9 cellular contexts compared by ENCODE assay signal in the genomic region with DNA sequence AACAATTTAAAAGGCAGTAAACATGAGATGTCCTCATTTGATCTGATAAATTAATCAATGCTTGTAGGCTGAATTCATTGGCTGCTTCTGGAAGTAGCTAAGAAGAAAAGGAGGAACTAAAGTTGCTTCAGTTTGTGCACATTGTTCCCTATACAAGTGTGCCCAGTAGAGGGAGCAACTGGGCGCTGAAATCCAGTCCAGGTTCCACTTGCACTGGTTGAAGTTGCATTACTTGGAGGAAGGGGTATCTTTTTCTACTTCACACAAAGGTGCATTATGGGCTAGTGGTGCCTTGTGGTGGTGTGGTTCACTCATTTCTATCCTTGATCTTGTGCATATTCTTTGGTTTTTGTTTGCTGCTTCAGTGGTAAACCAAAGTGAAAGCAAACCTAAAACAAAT.
DNase-seq lines count a peak whose midpoint lies in the region; ATAC-seq, FAIRE-seq and TF ChIP-seq lines count a peak whose summit lies in the region.
"Had no signal": no experiment of that assay in that cellular context is flagged by ENCODE, and none has a peak within 500 bp of the region (broad histone marks: within the 10 kb centered on the region; RNA-seq: fewer than 3 reads in every experiment).

No MANE protein-coding gene starts in this region.

- H3K36me3 Mint-ChIP-seq in neural crest cell (ENCODE audit: low read depth) = no peaks in the 10 kb centered on the region
- H3K36me3 Mint-ChIP-seq: natural killer cell had no signal

- TF ChIP-seq POLR2A in GM12892 (IDR thresholded peaks at IDR 0.05; ENCODE audit: low read depth, low read length) = no peak

- peak; percentile 80 for ATAC-seq in HG02938 (IDR thresholded peaks at IDR 0.05; ENCODE audit: unreplicated experiment)

- peaks cover 7% of the 10 kb centered on the region for H3K27me3 Mint-ChIP-seq in neural crest cell (ENCODE audit: low read depth)

- peak; percentile 58 for FAIRE-seq in GM12892 (lab: Jason Lieb, UNC)

- H3K4me3 Mint-ChIP-seq in neural crest cell = no peak overlapping the region
- H3K4me3 Mint-ChIP-seq: natural killer cell had no signal

- peak; percentile 84 for TF ChIP-seq CTCF in neural crest cell (conservative IDR thresholded peaks at IDR 0.05)

- peak in 8 of 14 donors; percentile 0 to 19 (median 2) for DNase-seq in C1 segment of cervical spinal cord (lab: John Stamatoyannopoulos, UW)
- no peak for DNase-seq in GM12892 (ENCODE audit: insufficient read length)
- peak; percentile 11 for DNase-seq in NOMO-1 treated with dmso at 0.1 percent for 144 hours (lab: John Stamatoyannopoulos, UW; ENCODE audit: unreplicated experiment)
- DNase-seq in ecto neural progenitor cell (ENCODE audit: low spot score) = peak; percentile 52
- DNase-seq in neural crest cell (ENCODE audit: low read depth, low spot score) = peak; percentile 54
- DNase-seq in glomerular visceral epithelial cell (ENCODE audit: extremely low spot score) = no peak
- DNase-seq in activated effector memory CD4-positive, alpha-beta T cell treated with anti-CD3 and anti-CD28 coated beads, Interleukin-2, amount 50 U/mL, for 16 hours = no peak
- DNase-seq: natural killer cell had no signal

- peaks cover 2% of the 10 kb centered on the region for H3K9me3 Mint-ChIP-seq in neural crest cell
- H3K9me3 Mint-ChIP-seq: natural killer cell had no signal

- no peak overlapping the region for H3K27ac Mint-ChIP-seq in neural crest cell (ENCODE audit: unreplicated experiment)
- H3K27ac Mint-ChIP-seq: natural killer cell had no signal

- no peaks in the 10 kb centered on the region for H3K4me1 Mint-ChIP-seq in neural crest cell
- H3K4me1 Mint-ChIP-seq: natural killer cell had no signal

Comparison
In these comparisons a context has a peak if more than half of its experiments do, and no peak if none do; other contexts are left out.
1. DNase-seq: peak in C1 segment of cervical spinal cord (8 of 14), NOMO-1 treated with dmso at 0.1 percent for 144 hours (single experiment), ecto neural progenitor cell (single experiment) and neural crest cell (single experiment); none in GM12892 (single experiment), glomerular visceral epithelial cell (single experiment) and activated effector memory CD4-positive, alpha-beta T cell treated with anti-CD3 and anti-CD28 coated beads, Interleukin-2, amount 50 U/mL, for 16 hours (single experiment).